Comparison of ENCODE assay signal across 26 cellular contexts in genomic region chr7:20816389-20816959, GRCh38. TPM values are rescaled to one million over a fixed set of nuclear protein-coding genes. Genes with fewer than 3 reads are reported as not detected.
DNase-seq lines count a peak whose midpoint lies in the region; ATAC-seq, FAIRE-seq and TF ChIP-seq lines count a peak whose summit lies in the region.
"Had no signal": no experiment of that assay in that cellular context is flagged by ENCODE, and none has a peak within 500 bp of the region (broad histone marks: within the 10 kb centered on the region; RNA-seq: fewer than 3 reads in every experiment).

No MANE protein-coding gene starts in this region.

- H2AK5ac ChIP-seq in H1 (ENCODE audit: low read depth, low read length): no peak overlapping the region

- no peaks in the 10 kb centered on the region for H3F3A ChIP-seq in smooth muscle cell (ENCODE audit: low read depth)

- H3K23me2 ChIP-seq in H1 (ENCODE audit: low read depth, low read length): no peaks in the 10 kb centered on the region

- H4K91ac ChIP-seq in H1 (replicated peaks; ENCODE audit: insufficient read length, low read length): no peak overlapping the region

- POLR2A ChIA-PET in H1 (lab: Charles Lee; ENCODE audit: partially characterized antibody): interaction anchor here (0.5 to 0.7 kb wide), 3 partner anchors 15 to 860 kb away, joined by 3 read pairs; no protein-coding TSS in a partner anchor

- H2BK12ac ChIP-seq in H1 (ENCODE audit: low read depth, low read length): no peak overlapping the region

- no peak overlapping the region for H2BK15ac ChIP-seq in H1 (ENCODE audit: low read length)

- H2AFZ ChIP-seq in H1 (ENCODE audit: low read length) (no peak overlapping the region), smooth muscle cell (ENCODE audit: low read depth) (peak overlapping the region; percentile 30)

- H3K27ac ChIP-seq in HUES48 (ENCODE audit: low read depth, low read length) (peak overlapping the region; percentile 86), SJCRH30 (no peak overlapping the region), H1 (ENCODE audit: low read depth, low read length) (no peak overlapping the region), smooth muscle cell (ENCODE audit: low read depth) (no peak overlapping the region), left lung (no peak overlapping the region)
- H3K27ac ChIP-seq: HL-60, RWPE1, SK-N-MC had no signal

- DNase-seq in SJCRH30 (peak in 1 of 2 experiments; percentile 35), H1 (ENCODE audit: low read depth in 1 of 2, low spot score in 2 of 2) (no peak), smooth muscle cell (lab: John Stamatoyannopoulos, UW; ENCODE audit: unreplicated experiment) (no peak), left lung (no peak), frontal cortex (ENCODE audit: low spot score in 2 of 2) (no peak)
- DNase-seq: C1 segment of cervical spinal cord; Caco-2; CD8-positive, alpha-beta T cell; HCEC 1CT; KG1; MM.1S; NCI-H1694; NCI-H2029 treated with DMSO at 0.1 percent for 48 hours; NCI-H2227 treated with DMSO at 0.1 percent for 48 hours; NCI-H526 treated with DMSO at 0.1 percent for 48 hours; SHP77 had no signal

- peak overlapping the region; percentile 98 for H4K5ac ChIP-seq in H1 (ENCODE audit: insufficient read length, low read depth, low read length)

- no peaks in the 10 kb centered on the region for H3K36me3 ChIP-seq in HUES48 (ENCODE audit: control insufficient read depth, insufficient read depth, low read length)
- no peaks in the 10 kb centered on the region for H3K36me3 ChIP-seq in SJCRH30
- H3K36me3 ChIP-seq in H1 (ENCODE audit: control insufficient read depth in 2 of 4, insufficient read depth in 4 of 4, low read length in 3 of 4): no peaks in the 10 kb centered on the region
- H3K36me3 ChIP-seq in smooth muscle cell (ENCODE audit: low read depth): no peaks in the 10 kb centered on the region
- H3K36me3 ChIP-seq in left lung: no peaks in the 10 kb centered on the region

- H2BK20ac ChIP-seq in H1 (ENCODE audit: low read length): peak overlapping the region; percentile 26; the same call in 1 of the 2 replicates

- no peak for ATAC-seq in left lung
- ATAC-seq in GM18498 (IDR thresholded peaks at IDR 0.05; ENCODE audit: unreplicated experiment): no peak
- ATAC-seq: CD8-positive, alpha-beta T cell; GM12878 had no signal

- H3K4me1 ChIP-seq in HUES48 (ENCODE audit: control insufficient read depth, insufficient read depth, low read length): peaks cover 16% of the 10 kb centered on the region
- no peaks in the 10 kb centered on the region for H3K4me1 ChIP-seq in SJCRH30
- H3K4me1 ChIP-seq in H1 (replicated peaks in 1 of 4; ENCODE audit: control insufficient read depth in 3 of 4, insufficient read depth in 4 of 4, low read length in 3 of 4): peaks cover 0 to 6% (median 2%) of the 10 kb centered on the region in 4 experiments; a peak in 2 of 7 replicates
- H3K4me1 ChIP-seq in smooth muscle cell (ENCODE audit: low read depth): no peaks in the 10 kb centered on the region
- H3K4me1 ChIP-seq in left lung: no peaks in the 10 kb centered on the region
- H3K4me1 ChIP-seq: Caco-2 had no signal

- H3K9ac ChIP-seq in HUES48 (ENCODE audit: low read depth, low read length) (peak overlapping the region; percentile 42), H1 (replicated peaks in 1 of 4; ENCODE audit: extremely low read depth in 1 of 4, low read depth in 3 of 4, low read length in 3 of 4) (no peak overlapping the region), smooth muscle cell (ENCODE audit: low read depth) (no peak overlapping the region)

- peak overlapping the region; percentile 46 to 56 for H3K4me2 ChIP-seq in H1 (ENCODE audit: insufficient read depth in 1 of 2, low read depth in 2 of 2, low read length in 2 of 2)
- no peak overlapping the region for H3K4me2 ChIP-seq in smooth muscle cell

- intact Hi-C loops in left lung (cut with DNase I): no loop called here

- H3K23ac ChIP-seq in H1 (ENCODE audit: insufficient read length): no peak overlapping the region

- WGBS in H1 (ENCODE audit: extremely low coverage in 1 of 2, insufficient coverage in 1 of 2, insufficient read length in 1 of 2, insufficient replicate concordance in 2 of 2, low coverage in 1 of 2, low lambda C conversion rate in 2 of 2, missing lambda C conversion rate in 1 of 2), 2 experiments: 13% methylated on average over 4 of the region's 4 CpGs; no CpG with 5 or more reads in 1 of the 2 experiments
- 33% methylated on average over 4 of the region's 4 CpGs for WGBS in smooth muscle cell (ENCODE audit: low lambda C conversion rate)

- 0 out of 2 replicates have a peak overlapping the region, but pooled peaks have one; percentile 3 for H3K18ac ChIP-seq in H1 (ENCODE audit: extremely low read depth, low read length)

- TF ChIP-seq RAD21 in H1 (IDR thresholded peaks at IDR 0.05 in 1 of 2, conservative IDR thresholded peaks at IDR 0.05 in 1 of 2; ENCODE audit: low read depth in 2 of 2, low read length in 2 of 2): no peak

- H3K9me3 ChIP-seq in HUES48 (ENCODE audit: control insufficient read depth, insufficient read depth, low read length): no peaks in the 10 kb centered on the region
- H3K9me3 ChIP-seq in SJCRH30 (replicated peaks): no peaks in the 10 kb centered on the region
- H3K9me3 ChIP-seq in H1 (ENCODE audit: insufficient read depth in 2 of 2, low read depth in 1 of 2, low read length in 1 of 2): no peaks in the 10 kb centered on the region
- no peaks in the 10 kb centered on the region for H3K9me3 ChIP-seq in smooth muscle cell (replicated peaks; ENCODE audit: low read depth)
- no peaks in the 10 kb centered on the region for H3K9me3 ChIP-seq in left lung
- H3K9me3 ChIP-seq: Caco-2 had no signal

- H2BK120ac ChIP-seq in H1 (replicated peaks; ENCODE audit: low read depth, low read length): no peak overlapping the region

- H3K56ac ChIP-seq in H1 (replicated peaks; ENCODE audit: insufficient read length, low read depth, low read length): no peak overlapping the region

- H3K4me3 ChIP-seq in HUES48 (ENCODE audit: low read depth, low read length) (peak overlapping the region; percentile 47), SJCRH30 (peak overlapping the region; percentile 9; the same call in 1 of the 2 replicates), H1 (ENCODE audit: extremely low read depth in 1 of 4, insufficient read depth in 2 of 4, low read depth in 3 of 4, low read length in 4 of 4) (peak overlapping the region in 1 of 4 experiments; percentile 36; a peak in 2 of 8 replicates), smooth muscle cell (no peak overlapping the region), left lung (no peak overlapping the region)
- H3K4me3 ChIP-seq: GM12878, SK-N-MC had no signal

- peak overlapping the region; percentile 55; the same call in 1 of the 2 replicates for H2BK5ac ChIP-seq in H1 (ENCODE audit: low read depth, low read length)

- H3K79me2 ChIP-seq in H1 (ENCODE audit: control insufficient read depth in 1 of 2, insufficient read depth in 2 of 2, low read length in 2 of 2): no peaks in the 10 kb centered on the region
- no peaks in the 10 kb centered on the region for H3K79me2 ChIP-seq in smooth muscle cell (ENCODE audit: low read depth)

- TF ChIP-seq POLR2A in H1 (IDR thresholded peaks at IDR 0.05; ENCODE audit: control extremely low read depth in 1 of 2, low read depth in 2 of 2, low read length in 2 of 2): no peak

- H3K14ac ChIP-seq in H1 (ENCODE audit: insufficient read length): no peak overlapping the region

- H4K8ac ChIP-seq in H1 (ENCODE audit: extremely low read depth, insufficient read depth, low read length): no peak overlapping the region

- H3K4ac ChIP-seq in H1 (replicated peaks; ENCODE audit: insufficient read length, low read depth, low read length): peak overlapping the region; percentile 2

- TF ChIP-seq EP300 in H1 (IDR thresholded peaks at IDR 0.05; ENCODE audit: borderline replicate concordance in 1 of 2, low read depth in 2 of 2, low read length in 2 of 2): no peak

- no peaks in the 10 kb centered on the region for H4K20me1 ChIP-seq in H1 (replicated peaks in 1 of 2; ENCODE audit: control insufficient read depth in 1 of 2, insufficient read depth in 2 of 2, low read length in 2 of 2)
- no peaks in the 10 kb centered on the region for H4K20me1 ChIP-seq in smooth muscle cell (ENCODE audit: low read depth)

- FAIRE-seq in H1 (lab: Jason Lieb, UNC): peak; percentile 63
- FAIRE-seq in frontal cortex (lab: Jason Lieb, UNC): no peak
- FAIRE-seq: GM12878, GM19239 had no signal

- TF ChIP-seq CTCF in H1 (IDR thresholded peaks at IDR 0.05; ENCODE audit: control extremely low read depth in 1 of 3, insufficient read depth in 1 of 3, low read depth in 1 of 3, low read length in 3 of 3): no peak
- no peak for TF ChIP-seq CTCF in smooth muscle cell (IDR thresholded peaks at IDR 0.05; ENCODE audit: borderline replicate concordance, insufficient read depth, poor library complexity, severe bottlenecking)
- no peak for TF ChIP-seq CTCF in left lung (IDR thresholded peaks at IDR 0.05)

- H3K27me3 ChIP-seq in HUES48 (ENCODE audit: control insufficient read depth, insufficient read depth, low read length): no peaks in the 10 kb centered on the region
- H3K27me3 ChIP-seq in SJCRH30: no peaks in the 10 kb centered on the region
- no peaks in the 10 kb centered on the region for H3K27me3 ChIP-seq in H1 (replicated peaks in 1 of 4; ENCODE audit: control insufficient read depth in 3 of 4, extremely low read depth in 1 of 4, insufficient read depth in 3 of 4, low read length in 3 of 4)
- no peaks in the 10 kb centered on the region for H3K27me3 ChIP-seq in smooth muscle cell (ENCODE audit: low read depth)
- no peaks in the 10 kb centered on the region for H3K27me3 ChIP-seq in left lung

- CTCF ChIA-PET in H1 (lab: Charles Lee; ENCODE audit: partially characterized antibody): interaction anchor here (1.7 kb wide), 1 partner anchor 18 kb away, joined by 5 read pairs; no protein-coding TSS in a partner anchor

- H3K79me1 ChIP-seq in H1 (ENCODE audit: low read depth, low read length): no peaks in the 10 kb centered on the region

TF ChIP-seq in H1, 55 proteins besides CTCF, POLR2A, EP300 and RAD21 (continues in another document):
- no peak for TF ChIP-seq YY1 (IDR thresholded peaks at IDR 0.05; ENCODE audit: low read depth, low read length)

RNA-seq across cellular contexts. Expression of gene SP8, which starts 29.8 kb away (rescaled TPM):
- total RNA-seq in SJCRH30 (2014; rRNA removed; shearing (Covaris generic)): 2.5 and 2.8 TPM in 2 replicates
- total RNA-seq in H1 (2021; fragmentation: NEBNext Ultra II Directional; extraction: Animal tissue kit (Norgen Biotek cat#: 25700)): 10.6 and 12.0 TPM in 2 replicates
- polyA plus RNA-seq in H1 (2011; rRNA removed): 11.3 and 13.5 TPM in 2 replicates
- polyA plus RNA-seq in H1 (2011; cell fraction: cytosol; rRNA removed): 7.9 TPM
- polyA plus RNA-seq in H1 (2011; cell fraction: nucleus; rRNA removed): 11.6 TPM
- 6.5 to 9.0 TPM (median 6.8 TPM) in 4 replicates for polyA plus RNA-seq in H1 (2012, experiment 1 of 2)
- 4.7 TPM for polyA plus RNA-seq in H1 (2012, experiment 2 of 2)
- 3.4 TPM for polyA plus RNA-seq in H1 (2013, experiment 1 of 2)
- polyA plus RNA-seq in H1 (2013, experiment 2 of 2): 2.8 TPM
- 3.4 and 3.8 TPM in 2 replicates for polyA minus RNA-seq in H1 (2011; rRNA and poly(A)+ RNA removed)
- polyA minus RNA-seq in H1 (2011; cell fraction: cytosol; rRNA and poly(A)+ RNA removed): 9.6 TPM
- polyA minus RNA-seq in H1 (2011; cell fraction: nucleus; rRNA and poly(A)+ RNA removed): 9.8 TPM
- not detected in 2 replicates for total RNA-seq in smooth muscle cell
- not detected in 2 replicates for polyA plus RNA-seq in smooth muscle cell
- not detected for total RNA-seq in left lung
- total RNA-seq in frontal cortex: 4.5 TPM
- total RNA-seq: A673; CD8-positive, alpha-beta T cell; GM12878; NCI-H460; T-helper 1 cell treated with Interleukin-12 subunit alpha and Interleukin-12 subunit beta and Interleukin-4 antibody, amounts not matched to agents 30 ng/mL and 1 ng/mL, for 36 hours had no signal
- polyA plus RNA-seq: GM12878 had no signal

Comparison
In these comparisons a context has a peak if more than half of its experiments do, and no peak if none do; other contexts are left out.
1. H3K4me3 ChIP-seq: peak in HUES48 (single experiment) and SJCRH30 (single experiment); none in smooth muscle cell (single experiment) and left lung (0 of 2).